ENCODE assay signal across 10 cellular contexts in genomic region chrX:23901065-23901464, GRCh38. TPM values are rescaled to one million over a fixed set of nuclear protein-coding genes. Genes with fewer than 3 reads are reported as not detected.
DNase-seq lines count a peak whose midpoint lies in the region; ATAC-seq and TF ChIP-seq lines count a peak whose summit lies in the region.
"Had no signal": no experiment of that assay in that cellular context is flagged by ENCODE, and none has a peak within 500 bp of the region (broad histone marks: within the 10 kb centered on the region; RNA-seq: fewer than 3 reads in every experiment).

No MANE protein-coding gene starts in this region.

- no peak overlapping the region for H3K27ac Mint-ChIP-seq in nephron progenitor cell
- no peak overlapping the region for H3K27ac Mint-ChIP-seq in T-helper 2 cell treated with Interferon-gamma antibody and Interleukin-4, amounts not matched to agents 5 μg/mL and 100 μg/mL, for 36 hours

- peaks cover 22% of the 10 kb centered on the region for H3K4me1 Mint-ChIP-seq in nephron progenitor cell
- peaks cover 3% of the 10 kb centered on the region for H3K4me1 Mint-ChIP-seq in T-helper 2 cell treated with Interferon-gamma antibody and Interleukin-4, amounts not matched to agents 5 μg/mL and 100 μg/mL, for 36 hours (ENCODE audit: low read depth)

- CTCF ChIA-PET in A673 (lab: Charles Lee), result interaction anchor here (0.7 to 1.5 kb wide), 2 partner anchors 28 to 144 kb away, joined by 7 read pairs; no protein-coding TSS in a partner anchor

- no peaks in the 10 kb centered on the region for H3K9me3 Mint-ChIP-seq in nephron progenitor cell
- H3K9me3 Mint-ChIP-seq in T-helper 2 cell treated with Interferon-gamma antibody and Interleukin-4, amounts not matched to agents 5 μg/mL and 100 μg/mL, for 36 hours, result no peaks in the 10 kb centered on the region
- H3K9me3 Mint-ChIP-seq: nephron had no signal

- H3K9me3 ChIP-seq in A673 (ENCODE audit: low read depth, low read length, poor library complexity, severe bottlenecking) (no peaks in the 10 kb centered on the region), ascending aorta (no peaks in the 10 kb centered on the region), right lobe of liver (no peaks in the 10 kb centered on the region), SJCRH30 (replicated peaks) (no peaks in the 10 kb centered on the region)

- H3K4me3 Mint-ChIP-seq in nephron progenitor cell, result no peak overlapping the region
- no peak overlapping the region for H3K4me3 Mint-ChIP-seq in T-helper 2 cell treated with Interferon-gamma antibody and Interleukin-4, amounts not matched to agents 5 μg/mL and 100 μg/mL, for 36 hours
- H3K4me3 Mint-ChIP-seq: nephron had no signal

- BruUV-seq in A673 (replicated peaks; lab: Mats Ljungman, UMichigan), result no TSS peak

- H3K36me3 Mint-ChIP-seq in nephron progenitor cell (ENCODE audit: low read depth), result peaks cover 30% of the 10 kb centered on the region
- H3K36me3 Mint-ChIP-seq in T-helper 2 cell treated with Interferon-gamma antibody and Interleukin-4, amounts not matched to agents 5 μg/mL and 100 μg/mL, for 36 hours (ENCODE audit: low read depth), result no peaks in the 10 kb centered on the region

- no peak overlapping the region for H3K4me3 ChIP-seq in A673 (ENCODE audit: low read depth, low read length, poor library complexity, severe bottlenecking)
- H3K4me3 ChIP-seq in ascending aorta, result no peak overlapping the region
- H3K4me3 ChIP-seq in right lobe of liver, result no peak overlapping the region
- H3K4me3 ChIP-seq in SJCRH30, result no peak overlapping the region

- no peaks in the 10 kb centered on the region for H3K27me3 Mint-ChIP-seq in nephron progenitor cell (ENCODE audit: low read depth, poor library complexity)
- no peaks in the 10 kb centered on the region for H3K27me3 Mint-ChIP-seq in T-helper 2 cell treated with Interferon-gamma antibody and Interleukin-4, amounts not matched to agents 5 μg/mL and 100 μg/mL, for 36 hours (ENCODE audit: low read depth)

- WGBS in right lobe of liver (ENCODE audit: insufficient coverage, low coverage, low lambda C conversion rate, missing lambda C conversion rate), result 40% methylated on average over 2 of the region's 2 CpGs

- ATAC-seq in right lobe of liver (peak; percentile 44 to 60 (median 54)), HG03025 (IDR thresholded peaks at IDR 0.05; ENCODE audit: low FRiP score, unreplicated experiment) (no peak)

- DNase-seq in A673 (ENCODE audit: low spot score), result no peak
- peak; percentile 80 for DNase-seq in HPDE6-E6E7 (ENCODE audit: extremely low spot score)
- no peak for DNase-seq in ascending aorta (ENCODE audit: low spot score in 2 of 2)
- no peak for DNase-seq in right lobe of liver
- DNase-seq in nephron progenitor cell, result no peak
- DNase-seq in SJCRH30, result no peak
- no peak for DNase-seq in T-helper 2 cell treated with Interferon-gamma antibody and Interleukin-4, amounts not matched to agents 5 μg/mL and 100 μg/mL, for 36 hours (ENCODE audit: low spot score)
- DNase-seq: activated gamma-delta T cell treated with Interleukin-2 at 50 U/mL for 16 hours had no signal

- TF ChIP-seq CTCF in A673 (conservative IDR thresholded peaks at IDR 0.05; ENCODE audit: low read depth, low read length) (no peak), ascending aorta (IDR thresholded peaks at IDR 0.05) (no peak), right lobe of liver (IDR thresholded peaks at IDR 0.05) (no peak), nephron progenitor cell (IDR thresholded peaks at IDR 0.05) (no peak)

- H3K4me1 ChIP-seq in A673 (ENCODE audit: insufficient read depth, low read length, poor library complexity, severe bottlenecking) (peaks cover 27% of the 10 kb centered on the region), ascending aorta (peaks cover 0 to 13% of the 10 kb centered on the region in 2 donors), right lobe of liver (peaks cover 0 to 11% (median 0%) of the 10 kb centered on the region in 4 donors), SJCRH30 (peaks cover 12% of the 10 kb centered on the region)

- H3K36me3 ChIP-seq in A673 (ENCODE audit: insufficient read depth, low read length, poor library complexity, severe bottlenecking), result no peaks in the 10 kb centered on the region
- no peaks in the 10 kb centered on the region for H3K36me3 ChIP-seq in ascending aorta
- H3K36me3 ChIP-seq in right lobe of liver, result no peaks in the 10 kb centered on the region
- H3K36me3 ChIP-seq in SJCRH30, result no peaks in the 10 kb centered on the region

- peaks cover 9% of the 10 kb centered on the region for H3K27me3 ChIP-seq in A673 (replicated peaks; ENCODE audit: insufficient read depth, low read depth, low read length, poor library complexity)
- no peaks in the 10 kb centered on the region for H3K27me3 ChIP-seq in ascending aorta
- no peaks in the 10 kb centered on the region for H3K27me3 ChIP-seq in right lobe of liver
- H3K27me3 ChIP-seq in SJCRH30, result no peaks in the 10 kb centered on the region

- H3K27ac ChIP-seq in A673 (ENCODE audit: low read depth, low read length, poor library complexity, severe bottlenecking) (peak overlapping the region; percentile 34), ascending aorta (peak overlapping the region; percentile 6 to 65), right lobe of liver (peak overlapping the region in 2 of 3 donors; percentile 9 to 60), SJCRH30 (no peak overlapping the region)

- intact Hi-C loops in A673 (cut with micrococcal nuclease; ENCODE audit: unreplicated experiment) (loop anchor here (1.0 kb wide), 1 partner anchor 207 kb away; no protein-coding TSS in a partner anchor), ascending aorta (cut with DNase I) (loop anchor here (5.0 to 10.0 kb wide), 2 partner anchors 99 to 594 kb away; no protein-coding TSS in a partner anchor), right lobe of liver (cut with DNase I) (loop anchor here in 1 of 2 donors (10.0 kb wide), 1 partner anchor 206 kb away; no protein-coding TSS in a partner anchor)

- TF ChIP-seq POLR2A in right lobe of liver (IDR thresholded peaks at IDR 0.05), result no peak

- POLR2A ChIA-PET in A673 (lab: Charles Lee; ENCODE audit: low non-redundant PET), result interaction anchor here (0.6 kb wide), 1 partner anchor 204 kb away, joined by 10 read pairs; no protein-coding TSS in a partner anchor

RNA-seq across cellular contexts. Expression of gene APOO, which starts 6.7 kb away (rescaled TPM):
- 74.2 and 79.0 TPM in 2 replicates for total RNA-seq in A673 (2021)
- total RNA-seq in ascending aorta, result not detected
- 10 to 100 TPM in 5 of 6 experiments, 1 to 10 TPM in 1; 9.8 to 17.3 (median 12.2) TPM for total RNA-seq in right lobe of liver
- total RNA-seq in SJCRH30 (2014; rRNA removed; shearing (Covaris generic)), result 28.7 and 33.8 TPM in 2 replicates

RNA-seq across cellular contexts. Expression of gene CXorf58, which starts 6.7 kb away (rescaled TPM):
- total RNA-seq in A673 (2021), result not detected in 2 replicates
- not detected for total RNA-seq in ascending aorta
- total RNA-seq in right lobe of liver, result not detected
- 0.13 and 0.71 TPM in 2 replicates for total RNA-seq in SJCRH30 (2014; rRNA removed; shearing (Covaris generic))
